In genomic region chr15:29480278-29480677, GRCh38 we compare ENCODE assay signal across 16 cellular contexts.
A peak's percentile ranks its signal among the peaks of the same experiment; 100 is the strongest.
DNase-seq lines count a peak whose midpoint lies in the region; ATAC-seq and TF ChIP-seq lines count a peak whose summit lies in the region.
"Had no signal": no experiment of that assay in that cellular context is flagged by ENCODE, and none has a peak within 500 bp of the region (broad histone marks: within the 10 kb centered on the region; RNA-seq: fewer than 3 reads in every experiment).

No MANE protein-coding gene starts in this region.

- H3K9ac ChIP-seq in BLaER1 (no peak overlapping the region), parathyroid adenoma (no peak overlapping the region), MM.1S (ENCODE audit: low read length) (no peak overlapping the region)
- H3K9ac ChIP-seq: GM23248 had no signal

- peak overlapping the region; percentile 54 for H3K27ac ChIP-seq in BLaER1
- no peak overlapping the region for H3K27ac ChIP-seq in esophagus muscularis mucosa (replicated peaks in 1 of 4)
- no peak overlapping the region for H3K27ac ChIP-seq in parathyroid adenoma
- H3K27ac ChIP-seq in lower lobe of right lung: no peak overlapping the region
- no peak overlapping the region for H3K27ac ChIP-seq in MM.1S (ENCODE audit: low read length)
- H3K27ac ChIP-seq: C4-2B, GM23248 had no signal

- no peak for TF ChIP-seq EP300 in esophagus muscularis mucosa (IDR thresholded peaks at IDR 0.05)

- ATAC-seq in lower lobe of right lung: no peak
- ATAC-seq: HepG2 had no signal

- DNase-seq in GM10266 (ENCODE audit: extremely low spot score): peak; percentile 1
- DNase-seq in esophagus muscularis mucosa (ENCODE audit: extremely low spot score): peak; percentile 21
- no peak for DNase-seq in lower lobe of right lung
- DNase-seq in activated CD8-positive, alpha-beta memory T cell treated with anti-CD3 and anti-CD28 coated beads for 24 hours: no peak
- DNase-seq in MM.1S: no peak
- no peak for DNase-seq in nucleus accumbens (lab: John Stamatoyannopoulos, UW)
- DNase-seq: 8988T; CD4-positive, alpha-beta memory T cell; DMS79; EL; GM23248; H7 had no signal

- no peak for TF ChIP-seq POLR2A in esophagus muscularis mucosa (IDR thresholded peaks at IDR 0.05; ENCODE audit: low read depth)

- TF ChIP-seq CTCF in GM10266 (IDR thresholded peaks at IDR 0.05; ENCODE audit: control insufficient read depth, insufficient read depth, low read depth, missing control alignments) (no peak), esophagus muscularis mucosa (IDR thresholded peaks at IDR 0.05) (no peak), parathyroid adenoma (IDR thresholded peaks at IDR 0.05) (peak; percentile 11), lower lobe of right lung (IDR thresholded peaks at IDR 0.05) (no peak), MM.1S (IDR thresholded peaks at IDR 0.05; ENCODE audit: low read length) (no peak)

- H3K4me2 ChIP-seq in BLaER1 (peak overlapping the region; percentile 63), parathyroid adenoma (ENCODE audit: low read length) (no peak overlapping the region), MM.1S (ENCODE audit: low read depth, low read length) (no peak overlapping the region)

- H3K36me3 ChIP-seq in BLaER1 (no peaks in the 10 kb centered on the region), esophagus muscularis mucosa (no peaks in the 10 kb centered on the region), parathyroid adenoma (ENCODE audit: control insufficient read depth, insufficient read depth, low read length) (no peaks in the 10 kb centered on the region), lower lobe of right lung (no peaks in the 10 kb centered on the region), MM.1S (replicated peaks; ENCODE audit: insufficient read depth, low read length) (no peaks in the 10 kb centered on the region)

- intact Hi-C loops in esophagus muscularis mucosa (cut with DNase I) (no loop called here), lower lobe of right lung (cut with DNase I) (no loop called here)

- H3F3A ChIP-seq in MM.1S (ENCODE audit: insufficient read depth, low read length): no peaks in the 10 kb centered on the region

- no peak overlapping the region for H2AFZ ChIP-seq in parathyroid adenoma
- no peak overlapping the region for H2AFZ ChIP-seq in MM.1S (ENCODE audit: low read length)
- H2AFZ ChIP-seq: GM23248 had no signal

- H3K4me1 ChIP-seq in BLaER1: peaks cover 21% of the 10 kb centered on the region
- H3K4me1 ChIP-seq in esophagus muscularis mucosa: no peaks in the 10 kb centered on the region
- peaks cover 9% of the 10 kb centered on the region for H3K4me1 ChIP-seq in parathyroid adenoma
- no peaks in the 10 kb centered on the region for H3K4me1 ChIP-seq in lower lobe of right lung
- no peaks in the 10 kb centered on the region for H3K4me1 ChIP-seq in MM.1S (ENCODE audit: low read length)

- no peaks in the 10 kb centered on the region for H3K9me2 ChIP-seq in MM.1S (replicated peaks; ENCODE audit: insufficient read depth, low read length)

- no peak overlapping the region for H3K4me3 ChIP-seq in BLaER1
- H3K4me3 ChIP-seq in esophagus muscularis mucosa: no peak overlapping the region
- no peak overlapping the region for H3K4me3 ChIP-seq in parathyroid adenoma (ENCODE audit: low read depth, low read length)
- H3K4me3 ChIP-seq in lower lobe of right lung: no peak overlapping the region
- no peak overlapping the region for H3K4me3 ChIP-seq in MM.1S (ENCODE audit: low read length)
- H3K4me3 ChIP-seq: GM23248 had no signal

- H3K79me2 ChIP-seq in parathyroid adenoma (peaks cover 25% of the 10 kb centered on the region), MM.1S (ENCODE audit: low read length) (no peaks in the 10 kb centered on the region)

- 77% methylated on average over 7 of the region's 8 CpGs for WGBS in esophagus muscularis mucosa

- H3K27me3 ChIP-seq in BLaER1 (no peaks in the 10 kb centered on the region), esophagus muscularis mucosa (no peaks in the 10 kb centered on the region), parathyroid adenoma (ENCODE audit: control insufficient read depth, insufficient read depth, low read length) (no peaks in the 10 kb centered on the region), lower lobe of right lung (ENCODE audit: low read depth) (no peaks in the 10 kb centered on the region), MM.1S (replicated peaks; ENCODE audit: insufficient read depth, low read length) (no peaks in the 10 kb centered on the region)

- H3K9me3 ChIP-seq in BLaER1: 0 out of 2 replicates have a peak, but pooled peaks cover 4% of the 10 kb centered on the region
- H3K9me3 ChIP-seq in esophagus muscularis mucosa: no peaks in the 10 kb centered on the region
- no peaks in the 10 kb centered on the region for H3K9me3 ChIP-seq in parathyroid adenoma (ENCODE audit: control insufficient read depth, low read length)
- H3K9me3 ChIP-seq in lower lobe of right lung: no peaks in the 10 kb centered on the region
- no peaks in the 10 kb centered on the region for H3K9me3 ChIP-seq in MM.1S (replicated peaks; ENCODE audit: insufficient read depth, low read length)

- H4K20me1 ChIP-seq in BLaER1 (no peaks in the 10 kb centered on the region), MM.1S (ENCODE audit: insufficient read depth, low read length) (no peaks in the 10 kb centered on the region)

Comparison
In these comparisons a context has a peak if more than half of its experiments do, and no peak if none do; other contexts are left out.
1. DNase-seq: peak in GM10266 (single experiment) and esophagus muscularis mucosa (single experiment); none in lower lobe of right lung (single experiment), activated CD8-positive, alpha-beta memory T cell treated with anti-CD3 and anti-CD28 coated beads for 24 hours (single experiment), MM.1S (single experiment) and nucleus accumbens (0 of 56).